Comparison of ENCODE assay signal across 21 cellular contexts in the genomic region with DNA sequence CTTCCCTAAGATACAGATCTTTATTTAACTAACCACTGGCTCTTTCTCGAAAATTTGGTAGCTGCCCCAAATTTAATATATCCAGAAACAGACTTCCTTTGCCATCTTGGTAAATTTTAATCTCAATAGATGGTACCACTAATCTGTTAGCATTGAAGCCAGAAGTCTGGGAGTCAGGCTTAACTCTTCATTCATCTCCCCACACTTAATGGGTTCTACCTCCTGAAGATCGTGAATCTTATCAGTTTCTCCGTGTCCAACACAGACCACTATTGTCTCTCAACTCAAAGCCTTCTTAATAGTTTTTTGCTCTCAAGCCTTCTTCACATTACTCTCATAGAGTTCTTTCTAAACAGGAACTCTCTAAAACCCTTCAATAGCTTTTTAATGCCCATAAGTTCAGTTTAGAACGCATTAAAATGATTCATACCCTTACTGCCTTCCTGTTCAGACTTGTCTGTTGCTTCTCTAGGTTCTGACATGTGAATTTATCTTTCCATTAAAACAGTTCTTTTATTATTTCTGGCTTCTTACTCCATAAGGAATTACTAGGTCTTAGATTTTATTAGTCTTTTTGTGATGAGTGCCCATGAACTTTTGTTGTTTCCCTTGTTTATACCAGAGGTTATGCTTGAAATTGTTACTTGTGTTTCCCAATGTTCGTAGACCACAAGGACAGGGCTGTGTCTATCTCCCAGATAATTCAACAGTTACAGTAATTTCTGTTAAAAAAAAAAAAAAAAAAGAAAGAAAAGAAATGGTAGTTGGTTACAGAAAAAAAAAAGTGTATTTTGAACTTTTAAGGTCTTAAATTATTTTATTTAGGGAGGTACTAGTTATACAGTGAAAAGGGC. TPM values are rescaled to one million over a fixed set of nuclear protein-coding genes. Genes with fewer than 3 reads are reported as not detected.
DNase-seq lines count a peak whose midpoint lies in the region; ATAC-seq, FAIRE-seq and TF ChIP-seq lines count a peak whose summit lies in the region.
"Had no signal": no experiment of that assay in that cellular context is flagged by ENCODE, and none has a peak within 500 bp of the region (broad histone marks: within the 10 kb centered on the region; RNA-seq: fewer than 3 reads in every experiment).

No MANE protein-coding gene starts in this region.

- in situ Hi-C loops in K562 (cut with MboI) = no loop called here

- H3K79me2 ChIP-seq in K562 (ENCODE audit: control insufficient read depth, insufficient read depth, low read length) = no peaks in the 10 kb centered on the region

- H4K20me1 ChIP-seq in K562 (replicated peaks; ENCODE audit: control insufficient read depth, insufficient read depth, low read length) = no peaks in the 10 kb centered on the region

- H3K4me1 ChIP-seq in breast epithelium (no peaks in the 10 kb centered on the region), K562 (replicated peaks in 1 of 2; ENCODE audit: control insufficient read depth in 2 of 2, insufficient read depth in 2 of 2, low read length in 2 of 2) (no peaks in the 10 kb centered on the region), foreskin keratinocyte (peaks cover 16% of the 10 kb centered on the region), mucosa of descending colon (ENCODE audit: low read depth) (no peaks in the 10 kb centered on the region)
- H3K4me1 ChIP-seq: SJSA1, spleen, stomach, transverse colon had no signal

- no peak for TF ChIP-seq EP300 in K562 (IDR thresholded peaks at IDR 0.05; ENCODE audit: low read length)

- no peaks in the 10 kb centered on the region for H3K9me1 ChIP-seq in K562 (ENCODE audit: control insufficient read depth, insufficient read depth, low read length)

- H3K36me3 ChIP-seq in breast epithelium = no peaks in the 10 kb centered on the region
- peaks cover 42% of the 10 kb centered on the region for H3K36me3 ChIP-seq in K562 (ENCODE audit: control insufficient read depth, insufficient read depth, low read length)
- H3K36me3 ChIP-seq in mucosa of descending colon (ENCODE audit: low read depth) = no peaks in the 10 kb centered on the region

- peaks cover 11% of the 10 kb centered on the region for H3K4me1 Mint-ChIP-seq in MCF 10A (ENCODE audit: insufficient read depth, unreplicated experiment)
- H3K4me1 Mint-ChIP-seq: B cell had no signal

- H3K36me3 Mint-ChIP-seq in MCF 10A (ENCODE audit: insufficient read depth, unreplicated experiment) = peaks cover 44% of the 10 kb centered on the region

- no peak for TF ChIP-seq CTCF in MCF 10A (IDR thresholded peaks at IDR 0.05; ENCODE audit: unreplicated experiment)
- no peak for TF ChIP-seq CTCF in breast epithelium (IDR thresholded peaks at IDR 0.05)
- TF ChIP-seq CTCF in K562 (IDR thresholded peaks at IDR 0.05 in 2 of 3, conservative IDR thresholded peaks at IDR 0.05 in 1 of 3; ENCODE audit: insufficient read depth in 2 of 3, low read depth in 1 of 3, low read length in 3 of 3) = no peak
- no peak for TF ChIP-seq CTCF in foreskin keratinocyte (conservative IDR thresholded peaks at IDR 0.05)
- TF ChIP-seq CTCF in mucosa of descending colon (IDR thresholded peaks at IDR 0.05) = no peak

- WGBS in K562 (ENCODE audit: insufficient coverage, low coverage, missing lambda C conversion rate) = 66% methylated on average over 5 of the region's 5 CpGs

- POLR2A ChIA-PET in MCF 10A (lab: Yijun Ruan, JAX) = interaction anchor here (0.5 to 1.7 kb wide), 8 partner anchors 19 to 514 kb away, joined by 3 read pairs; partner anchors contain the start of gene SMARCAD1
- POLR2A ChIA-PET in K562 (lab: Yijun Ruan, JAX) = interaction anchor here (0.7 kb wide), 1 partner anchor 634 kb away, joined by 4 read pairs; no protein-coding TSS in a partner anchor

- H3K9me3 Mint-ChIP-seq in MCF 10A (ENCODE audit: unreplicated experiment) = no peaks in the 10 kb centered on the region
- H3K9me3 Mint-ChIP-seq: activated CD4-positive, alpha-beta memory T cell treated with anti-CD3 and anti-CD28 coated beads for 36 hours had no signal

- ATAC-seq in K562 (no peak), foreskin keratinocyte (peak; percentile 99), mucosa of descending colon (no peak)
- ATAC-seq: PC-3 had no signal

- H3K27me3 Mint-ChIP-seq in MCF 10A (ENCODE audit: insufficient read depth, unreplicated experiment) = no peaks in the 10 kb centered on the region
- H3K27me3 Mint-ChIP-seq: activated CD4-positive, alpha-beta memory T cell treated with anti-CD3 and anti-CD28 coated beads for 36 hours; B cell had no signal

- H3K4me3 ChIP-seq in breast epithelium (no peak overlapping the region), K562 (no peak overlapping the region), mucosa of descending colon (no peak overlapping the region)
- H3K4me3 ChIP-seq: SJSA1, spleen, stomach, transverse colon had no signal

- H3K4me2 ChIP-seq in K562 (ENCODE audit: insufficient read depth, low read length) = no peak overlapping the region

- peak; percentile 60 for DNase-seq in MCF 10A (ENCODE audit: unreplicated experiment)
- no peak for DNase-seq in breast epithelium (ENCODE audit: low spot score in 2 of 2)
- no peak for DNase-seq in K562 (ENCODE audit: extremely low read depth in 1 of 4, low spot score in 3 of 4)
- DNase-seq in foreskin keratinocyte = peak; percentile 54 to 81
- DNase-seq in cerebellar nuclear complex (lab: John Stamatoyannopoulos, UW) = no peak
- DNase-seq in mucosa of descending colon = no peak
- no peak for DNase-seq in GDM1 (lab: John Stamatoyannopoulos, UW)
- DNase-seq in DMS53 treated with DMSO at 0.1 percent for 48 hours (lab: John Stamatoyannopoulos, UW; ENCODE audit: unreplicated experiment) = no peak
- DNase-seq: activated CD4-positive, alpha-beta memory T cell treated with anti-CD3 and anti-CD28 coated beads for 36 hours; activated T-cell treated with anti-CD3 and anti-CD28 coated beads for 4 hours; amniotic stem cell; NCI-H187; NCI-H226; NCI-H82; PC-3; spleen; stimulated activated CD4-positive, alpha-beta T cell treated with anti-CD3 and anti-CD28 coated beads, Interleukin-4, amount 100 ng/mL, for 24 hours; stomach; transverse colon had no signal

- H3K27me3 ChIP-seq in breast epithelium (no peaks in the 10 kb centered on the region), K562 (ENCODE audit: control insufficient read depth in 2 of 2, insufficient read depth in 2 of 2, low read length in 2 of 2) (no peaks in the 10 kb centered on the region), foreskin keratinocyte (no peaks in the 10 kb centered on the region)
- H3K27me3 ChIP-seq: SJSA1, spleen, stomach, transverse colon had no signal

- no peak overlapping the region for H3K9ac ChIP-seq in K562 (ENCODE audit: insufficient read depth in 1 of 2, low read depth in 2 of 2, low read length in 2 of 2)

- intact Hi-C loops in MCF 10A (cut with micrococcal nuclease) (no loop called here), breast epithelium (cut with DNase I; ENCODE audit: low total_unique reads) (no loop called here), K562 (cut with micrococcal nuclease) (no loop called here), mucosa of descending colon (cut with DNase I, micrococcal nuclease) (no loop called here)

- TSS peak; percentile 20 for BruUV-seq in MCF 10A (replicated peaks; lab: Mats Ljungman, UMichigan)
- BruUV-seq in K562 (replicated peaks; lab: Mats Ljungman, UMichigan) = no TSS peak

- no peak overlapping the region for H2AFZ ChIP-seq in K562 (ENCODE audit: low read depth, low read length)

- H3K4me3 Mint-ChIP-seq in MCF 10A (ENCODE audit: unreplicated experiment) = peak overlapping the region; percentile 29
- H3K4me3 Mint-ChIP-seq: activated CD4-positive, alpha-beta memory T cell treated with anti-CD3 and anti-CD28 coated beads for 36 hours; B cell had no signal

- TF ChIP-seq POLR2A in breast epithelium (IDR thresholded peaks at IDR 0.05) (no peak), K562 (conservative IDR thresholded peaks at IDR 0.05) (no peak)

- H3K27ac ChIP-seq in breast epithelium (no peak overlapping the region), K562 (ENCODE audit: extremely low read depth, low read depth, low read length) (no peak overlapping the region), foreskin keratinocyte (peak overlapping the region; percentile 23)
- H3K27ac ChIP-seq: SJSA1, spleen, stomach, transverse colon had no signal

- no peaks in the 10 kb centered on the region for H3K9me3 ChIP-seq in breast epithelium
- H3K9me3 ChIP-seq in K562 (replicated peaks; ENCODE audit: control insufficient read depth, insufficient read depth, low read depth, low read length) = no peaks in the 10 kb centered on the region
- no peaks in the 10 kb centered on the region for H3K9me3 ChIP-seq in mucosa of descending colon
- H3K9me3 ChIP-seq: SJSA1, spleen, stomach, transverse colon had no signal

- FAIRE-seq in K562 (lab: Jason Lieb, UNC) = peak; percentile 59

- TF ChIP-seq RAD21 in K562 (CRISPR knock-in tag; conservative IDR thresholded peaks at IDR 0.05 in 1 of 2, IDR thresholded peaks at IDR 0.05 in 1 of 2) = no peak

- CTCF ChIA-PET in MCF 10A (lab: Yijun Ruan, JAX) = no interaction called here
- CTCF ChIA-PET in K562 (lab: Yijun Ruan, JAX; ENCODE audit: low intra/inter-chr PET ratio) = no interaction called here

- peak overlapping the region; percentile 93 for H3K27ac Mint-ChIP-seq in MCF 10A (ENCODE audit: low read depth, unreplicated experiment)
- H3K27ac Mint-ChIP-seq: activated CD4-positive, alpha-beta memory T cell treated with anti-CD3 and anti-CD28 coated beads for 36 hours; B cell had no signal

RNA-seq across cellular contexts. Expression of gene SMARCAD1, which starts 54.7 kb away (rescaled TPM):
- total RNA-seq in MCF 10A (2022) (38.1 and 44.1 TPM in 2 replicates), breast epithelium (10 to 100 TPM; 18.4 to 41.4 (median 32.1) TPM), K562 (2014; rRNA removed) (24.3 and 26.0 TPM in 2 replicates), K562 (2014; rRNA removed; fragmentation: Illumina TruSeq; extraction: Trizol) (52.2 and 58.5 TPM in 2 replicates), K562 (2015; rRNA removed; fragmentation: Illumina TruSeq; extraction: Trizol) (37.4 and 41.0 TPM in 2 replicates), K562 (2021) (33.9 and 34.6 TPM in 2 replicates), foreskin keratinocyte (25.1 and 27.8 TPM in 2 replicates), mucosa of descending colon (10 to 100 TPM; 19.5 to 21.5 (median 21.0) TPM)
- 29.6 and 109 TPM in 2 replicates for total RNA-seq in K562 (2011; cell fraction: chromatin; rRNA removed; ENCODE audit: low replicate concordance)
- total RNA-seq in K562 (2011; cell fraction: nucleolus; rRNA removed) = 10.7 and 17.6 TPM in 2 replicates
- 28.3 and 32.7 TPM in 2 replicates for total RNA-seq in K562 (2011; cell fraction: nucleoplasm; rRNA removed)
- polyA plus RNA-seq in K562 (2011; rRNA removed) (29.7 and 43.6 TPM in 2 replicates), K562 (2014; fragmentation: Illumina TruSeq; extraction: Trizol) (34.6 and 39.3 TPM in 2 replicates), K562 (2014; fragmentation: Nextera tagmentation; extraction: Ambion mirVana) (10 to 100 TPM; 11.2 to 20.1 TPM), K562 (2014; rRNA removed) (23.9 and 24.8 TPM in 2 replicates), foreskin keratinocyte (5.6 and 6.0 TPM in 2 replicates)
- polyA plus RNA-seq in K562 (2011; cell fraction: cytosol; rRNA removed) = 5.8 and 13.2 TPM in 2 replicates
- 41.0 and 54.1 TPM in 2 replicates for polyA plus RNA-seq in K562 (2011; cell fraction: nucleus; rRNA removed)
- polyA plus RNA-seq in K562 (2012) = 18.0 and 19.7 TPM in 2 replicates
- 83.1 and 84.7 TPM in 2 replicates for polyA minus RNA-seq in K562 (2011; rRNA and poly(A)+ RNA removed)
- polyA minus RNA-seq in K562 (2011; cell fraction: cytosol; rRNA and poly(A)+ RNA removed) = 13.7 and 22.9 TPM in 2 replicates
- 50.9 and 77.9 TPM in 2 replicates for polyA minus RNA-seq in K562 (2011; cell fraction: nucleus; rRNA and poly(A)+ RNA removed)

Comparison
In these comparisons a context has a peak if more than half of its experiments do, and no peak if none do; other contexts are left out.
1. DNase-seq: peak in MCF 10A (single experiment) and foreskin keratinocyte (2 of 2); none in breast epithelium (0 of 2), K562 (0 of 4), cerebellar nuclear complex (0 of 2), mucosa of descending colon (0 of 3), GDM1 (single experiment) and DMS53 treated with DMSO at 0.1 percent for 48 hours (single experiment).